11 cellular contexts compared by ENCODE assay signal in the genomic region with DNA sequence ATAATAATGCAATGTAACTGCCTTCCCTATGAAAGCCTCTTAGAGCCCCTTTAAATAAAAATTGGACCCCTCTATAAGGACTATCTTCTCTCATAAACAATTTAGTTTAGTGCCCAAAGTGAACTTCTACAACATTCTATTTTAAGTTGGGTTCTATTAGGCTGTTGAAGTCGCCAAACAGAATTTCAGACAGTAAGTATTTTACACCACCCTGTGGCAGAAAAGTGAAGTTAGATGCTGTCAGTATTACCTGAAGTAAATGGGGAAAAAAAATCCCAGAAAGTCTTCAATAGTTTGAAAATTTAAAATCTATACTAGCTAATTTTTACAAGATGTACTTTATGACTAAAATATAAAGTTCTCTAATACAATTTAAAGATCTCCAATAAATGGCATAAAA. TPM values are rescaled to one million over a fixed set of nuclear protein-coding genes. Genes with fewer than 3 reads are reported as not detected.
DNase-seq lines count a peak whose midpoint lies in the region; ATAC-seq and TF ChIP-seq lines count a peak whose summit lies in the region.
"Had no signal": no experiment of that assay in that cellular context is flagged by ENCODE, and none has a peak within 500 bp of the region (broad histone marks: within the 10 kb centered on the region; RNA-seq: fewer than 3 reads in every experiment).

No MANE protein-coding gene starts in this region.

- H3K36me3 Mint-ChIP-seq in HFFc6 (ENCODE audit: low read depth) = peaks cover 5% of the 10 kb centered on the region; the same call in 1 of the 2 replicates
- H3K36me3 Mint-ChIP-seq in activated T-cell treated with anti-CD3 and anti-CD28 coated beads, Interleukin-2, amount 50 U/mL, for 72 hours (ENCODE audit: insufficient read depth in 2 of 2) = peaks cover 2 to 8% of the 10 kb centered on the region in 2 donors

- no peak overlapping the region for H3K4me3 Mint-ChIP-seq in HFFc6
- no peak overlapping the region for H3K4me3 Mint-ChIP-seq in activated T-cell treated with anti-CD3 and anti-CD28 coated beads, Interleukin-2, amount 50 U/mL, for 72 hours
- H3K4me3 Mint-ChIP-seq: central memory CD8-positive, alpha-beta T cell; naive B cell had no signal

- no peaks in the 10 kb centered on the region for H3K9me3 Mint-ChIP-seq in HFFc6
- H3K9me3 Mint-ChIP-seq in activated T-cell treated with anti-CD3 and anti-CD28 coated beads, Interleukin-2, amount 50 U/mL, for 72 hours = no peaks in the 10 kb centered on the region
- H3K9me3 Mint-ChIP-seq: central memory CD8-positive, alpha-beta T cell; naive B cell had no signal

- no peaks in the 10 kb centered on the region for H3K4me1 Mint-ChIP-seq in HFFc6 (ENCODE audit: low read depth)
- no peaks in the 10 kb centered on the region for H3K4me1 Mint-ChIP-seq in activated T-cell treated with anti-CD3 and anti-CD28 coated beads, Interleukin-2, amount 50 U/mL, for 72 hours (ENCODE audit: low read depth)
- H3K4me1 Mint-ChIP-seq: central memory CD8-positive, alpha-beta T cell; naive B cell had no signal

- TF ChIP-seq CTCF in AG10803 (conservative IDR thresholded peaks at IDR 0.05; ENCODE audit: low read length) (peak; percentile 45), HFFc6 (IDR thresholded peaks at IDR 0.05) (peak; percentile 74), GM20000 (IDR thresholded peaks at IDR 0.05; ENCODE audit: extremely low read depth, missing control alignments) (no peak)

- no peak overlapping the region for H3K4me3 ChIP-seq in AG10803 (ENCODE audit: low read length)

- no peak for ATAC-seq in GM19397 (IDR thresholded peaks at IDR 0.05; ENCODE audit: unreplicated experiment)
- ATAC-seq in activated T-cell treated with anti-CD3 and anti-CD28 coated beads, Interleukin-2, amount 50 U/mL, for 72 hours (replicated peaks in 1 of 2) = no peak

- H3K27me3 Mint-ChIP-seq in HFFc6 (ENCODE audit: insufficient read depth) = no peaks in the 10 kb centered on the region
- no peaks in the 10 kb centered on the region for H3K27me3 Mint-ChIP-seq in activated T-cell treated with anti-CD3 and anti-CD28 coated beads, Interleukin-2, amount 50 U/mL, for 72 hours (ENCODE audit: low read depth)
- H3K27me3 Mint-ChIP-seq: central memory CD8-positive, alpha-beta T cell; naive B cell had no signal

- DNase-seq in AG10803 (ENCODE audit: low read depth) (peak; percentile 6), HFFc6 (peak; percentile 19), amniotic epithelial cell (ENCODE audit: low read depth) (peak; percentile 6), left kidney (ENCODE audit: low read depth, low spot score) (peak; percentile 44), GM20000 (ENCODE audit: low spot score) (no peak), NCI-H524 treated with DMSO at 0.1 percent for 48 hours (lab: John Stamatoyannopoulos, UW) (no peak)
- no peak for DNase-seq in activated T-cell treated with anti-CD3 and anti-CD28 coated beads, Interleukin-2, amount 50 U/mL, for 72 hours
- DNase-seq: naive B cell, T1000 had no signal

- H3K27ac Mint-ChIP-seq in HFFc6 = no peak overlapping the region
- no peak overlapping the region for H3K27ac Mint-ChIP-seq in activated T-cell treated with anti-CD3 and anti-CD28 coated beads, Interleukin-2, amount 50 U/mL, for 72 hours

RNA-seq across cellular contexts. Expression of a gene that starts 29.5 kb away (rescaled TPM):
- total RNA-seq in HFFc6 (2021; fragmentation: NEBNext Ultra II Directional; extraction: Animal tissue kit (Norgen Biotek cat#: 25700)) = 10 to 100 TPM; 12.1 to 15.3 (median 13.7) TPM
- total RNA-seq in activated T-cell treated with anti-CD3 and anti-CD28 coated beads, Interleukin-2, amount 50 U/mL, for 72 hours = 10 to 100 TPM; 16.6 to 17.6 TPM

Comparison
In these comparisons a context has a peak if more than half of its experiments do, and no peak if none do; other contexts are left out.
1. DNase-seq: peak in AG10803 (single experiment), HFFc6 (single experiment), amniotic epithelial cell (single experiment) and left kidney (single experiment); none in activated T-cell treated with anti-CD3 and anti-CD28 coated beads, Interleukin-2, amount 50 U/mL, for 72 hours (0 of 2), GM20000 (single experiment) and NCI-H524 treated with DMSO at 0.1 percent for 48 hours (single experiment).